Comparison of ENCODE assay signal across 1 cellular context in the genomic region with DNA sequence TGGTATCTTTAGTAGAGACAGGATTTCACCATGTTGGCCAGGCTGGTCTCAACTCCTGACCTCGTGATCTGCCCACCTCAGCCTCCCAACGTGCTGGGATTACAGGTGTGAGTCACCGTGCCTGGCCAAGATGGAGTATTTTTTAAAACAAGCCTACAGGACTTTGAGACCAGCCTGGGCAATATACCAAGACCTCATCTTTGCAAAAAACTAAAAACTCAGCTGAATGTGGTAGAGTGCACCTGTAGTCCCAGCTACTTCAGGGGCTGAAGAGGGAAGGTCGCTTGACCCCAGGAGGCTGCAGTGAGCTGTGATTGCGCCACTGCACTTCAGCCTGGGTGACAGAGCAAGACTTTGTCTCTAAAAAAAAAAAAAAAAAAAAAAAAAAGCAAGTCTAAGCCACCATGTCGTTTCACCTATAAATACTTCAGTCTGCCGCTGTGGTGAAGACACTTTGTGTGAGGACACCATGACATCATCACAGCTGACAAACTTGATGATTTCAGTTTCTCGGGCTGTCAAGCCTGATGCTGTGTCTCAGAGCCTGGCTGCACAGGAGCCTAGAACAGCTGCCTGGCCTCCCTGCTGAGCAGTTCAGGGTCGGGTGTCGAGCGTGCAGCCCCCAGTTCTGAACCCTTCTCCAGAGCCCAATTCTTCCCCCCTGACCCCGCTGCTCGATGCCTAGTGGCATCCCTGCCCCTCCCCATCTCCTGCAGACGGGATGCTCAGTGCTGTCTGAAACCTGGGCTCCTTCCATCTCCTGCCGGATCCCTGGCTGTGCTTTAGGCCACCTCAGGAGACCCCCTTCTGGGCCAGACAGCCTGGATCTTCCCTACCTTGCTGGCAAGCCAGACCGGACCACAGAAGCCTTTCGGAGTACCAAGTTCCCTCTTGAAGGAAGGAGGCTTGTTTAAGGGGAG.
TF ChIP-seq lines count a peak whose summit lies in the region.

No MANE protein-coding gene starts in this region.

TF ChIP-seq in HEK293, 187 proteins besides CTCF, POLR2A, EP300 and RAD21 (continued from another document and continues in another):
- no peak for TF ChIP-seq ZNF664 (tag by site-specific recombination; IDR thresholded peaks at IDR 0.05)
- no peak for TF ChIP-seq ZNF423 (tag by site-specific recombination; IDR thresholded peaks at IDR 0.05)
- TF ChIP-seq, protein P1, sequence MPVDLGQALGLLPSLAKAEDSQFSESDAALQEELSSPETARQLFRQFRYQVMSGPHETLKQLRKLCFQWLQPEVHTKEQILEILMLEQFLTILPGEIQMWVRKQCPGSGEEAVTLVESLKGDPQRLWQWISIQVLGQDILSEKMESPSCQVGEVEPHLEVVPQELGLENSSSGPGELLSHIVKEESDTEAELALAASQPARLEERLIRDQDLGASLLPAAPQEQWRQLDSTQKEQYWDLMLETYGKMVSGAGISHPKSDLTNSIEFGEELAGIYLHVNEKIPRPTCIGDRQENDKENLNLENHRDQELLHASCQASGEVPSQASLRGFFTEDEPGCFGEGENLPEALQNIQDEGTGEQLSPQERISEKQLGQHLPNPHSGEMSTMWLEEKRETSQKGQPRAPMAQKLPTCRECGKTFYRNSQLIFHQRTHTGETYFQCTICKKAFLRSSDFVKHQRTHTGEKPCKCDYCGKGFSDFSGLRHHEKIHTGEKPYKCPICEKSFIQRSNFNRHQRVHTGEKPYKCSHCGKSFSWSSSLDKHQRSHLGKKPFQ (tag by site-specific recombination; IDR thresholded peaks at IDR 0.05): no peak
- TF ChIP-seq ZNF433 (tag by site-specific recombination; IDR thresholded peaks at IDR 0.05; ENCODE audit: low read depth): no peak
- TF ChIP-seq, protein P2, sequence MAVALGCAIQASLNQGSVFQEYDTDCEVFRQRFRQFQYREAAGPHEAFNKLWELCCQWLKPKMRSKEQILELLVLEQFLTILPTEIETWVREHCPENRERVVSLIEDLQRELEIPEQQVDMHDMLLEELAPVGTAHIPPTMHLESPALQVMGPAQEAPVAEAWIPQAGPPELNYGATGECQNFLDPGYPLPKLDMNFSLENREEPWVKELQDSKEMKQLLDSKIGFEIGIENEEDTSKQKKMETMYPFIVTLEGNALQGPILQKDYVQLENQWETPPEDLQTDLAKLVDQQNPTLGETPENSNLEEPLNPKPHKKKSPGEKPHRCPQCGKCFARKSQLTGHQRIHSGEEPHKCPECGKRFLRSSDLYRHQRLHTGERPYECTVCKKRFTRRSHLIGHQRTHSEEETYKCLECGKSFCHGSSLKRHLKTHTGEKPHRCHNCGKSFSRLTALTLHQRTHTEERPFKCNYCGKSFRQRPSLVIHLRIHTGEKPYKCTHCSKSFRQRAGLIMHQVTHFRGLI (tag by site-specific recombination; IDR thresholded peaks at IDR 0.05): no peak
- TF ChIP-seq ZNF777 (tag by site-specific recombination; IDR thresholded peaks at IDR 0.05; ENCODE audit: borderline replicate concordance): no peak
- peak; percentile 53 for TF ChIP-seq OSR2 (tag by site-specific recombination; IDR thresholded peaks at IDR 0.05)
- TF ChIP-seq ZNF23 (tag by site-specific recombination; IDR thresholded peaks at IDR 0.05; ENCODE audit: borderline replicate concordance): no peak
- TF ChIP-seq ZNF529 (tag by site-specific recombination; IDR thresholded peaks at IDR 0.05; ENCODE audit: insufficient replicate concordance): no peak
- TF ChIP-seq, protein P3, sequence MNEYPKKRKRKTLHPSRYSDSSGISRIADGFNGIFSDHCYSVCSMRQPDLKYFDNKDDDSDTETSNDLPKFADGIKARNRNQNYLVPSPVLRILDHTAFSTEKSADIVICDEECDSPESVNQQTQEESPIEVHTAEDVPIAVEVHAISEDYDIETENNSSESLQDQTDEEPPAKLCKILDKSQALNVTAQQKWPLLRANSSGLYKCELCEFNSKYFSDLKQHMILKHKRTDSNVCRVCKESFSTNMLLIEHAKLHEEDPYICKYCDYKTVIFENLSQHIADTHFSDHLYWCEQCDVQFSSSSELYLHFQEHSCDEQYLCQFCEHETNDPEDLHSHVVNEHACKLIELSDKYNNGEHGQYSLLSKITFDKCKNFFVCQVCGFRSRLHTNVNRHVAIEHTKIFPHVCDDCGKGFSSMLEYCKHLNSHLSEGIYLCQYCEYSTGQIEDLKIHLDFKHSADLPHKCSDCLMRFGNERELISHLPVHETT (tag by site-specific recombination; IDR thresholded peaks at IDR 0.05): no peak; the same call in 1 of the 2 replicates
- no peak for TF ChIP-seq ZNF324 (tag by site-specific recombination; IDR thresholded peaks at IDR 0.05)
- TF ChIP-seq ZEB2 (tag by site-specific recombination; IDR thresholded peaks at IDR 0.05): peak; percentile 68; the same call in 1 of the 2 replicates
- TF ChIP-seq ZNF174 (tag by site-specific recombination; IDR thresholded peaks at IDR 0.05): no peak
- TF ChIP-seq, protein P4, sequence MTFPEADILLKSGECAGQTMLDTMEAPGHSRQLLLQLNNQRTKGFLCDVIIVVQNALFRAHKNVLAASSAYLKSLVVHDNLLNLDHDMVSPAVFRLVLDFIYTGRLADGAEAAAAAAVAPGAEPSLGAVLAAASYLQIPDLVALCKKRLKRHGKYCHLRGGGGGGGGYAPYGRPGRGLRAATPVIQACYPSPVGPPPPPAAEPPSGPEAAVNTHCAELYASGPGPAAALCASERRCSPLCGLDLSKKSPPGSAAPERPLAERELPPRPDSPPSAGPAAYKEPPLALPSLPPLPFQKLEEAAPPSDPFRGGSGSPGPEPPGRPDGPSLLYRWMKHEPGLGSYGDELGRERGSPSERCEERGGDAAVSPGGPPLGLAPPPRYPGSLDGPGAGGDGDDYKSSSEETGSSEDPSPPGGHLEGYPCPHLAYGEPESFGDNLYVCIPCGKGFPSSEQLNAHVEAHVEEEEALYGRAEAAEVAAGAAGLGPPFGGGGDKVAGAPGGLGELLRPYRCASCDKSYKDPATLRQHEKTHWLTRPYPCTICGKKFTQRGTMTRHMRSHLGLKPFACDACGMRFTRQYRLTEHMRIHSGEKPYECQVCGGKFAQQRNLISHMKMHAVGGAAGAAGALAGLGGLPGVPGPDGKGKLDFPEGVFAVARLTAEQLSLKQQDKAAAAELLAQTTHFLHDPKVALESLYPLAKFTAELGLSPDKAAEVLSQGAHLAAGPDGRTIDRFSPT (tag by site-specific recombination; IDR thresholded peaks at IDR 0.05): no peak
- no peak for TF ChIP-seq ZNF654 (tag by site-specific recombination; IDR thresholded peaks at IDR 0.05; ENCODE audit: low read depth)
- TF ChIP-seq GFI1B (tag by site-specific recombination; IDR thresholded peaks at IDR 0.05): no peak
- TF ChIP-seq ZNF473 (tag by site-specific recombination; IDR thresholded peaks at IDR 0.05): no peak
- TF ChIP-seq MZF1 (tag by site-specific recombination; IDR thresholded peaks at IDR 0.05; ENCODE audit: borderline replicate concordance): no peak
- TF ChIP-seq ZNF350 (tag by site-specific recombination; IDR thresholded peaks at IDR 0.05): no peak
- no peak for TF ChIP-seq GLI4 (tag by site-specific recombination; IDR thresholded peaks at IDR 0.05)
- no peak for TF ChIP-seq ZNF658 (tag by site-specific recombination; IDR thresholded peaks at IDR 0.05)
- TF ChIP-seq SALL2 (tag by site-specific recombination; IDR thresholded peaks at IDR 0.05; ENCODE audit: borderline replicate concordance): no peak
- no peak for TF ChIP-seq ZNF610 (tag by site-specific recombination; IDR thresholded peaks at IDR 0.05; ENCODE audit: borderline replicate concordance)
- peak; percentile 95 for TF ChIP-seq ZNF629 (tag by site-specific recombination; IDR thresholded peaks at IDR 0.05)
- TF ChIP-seq, protein P5, sequence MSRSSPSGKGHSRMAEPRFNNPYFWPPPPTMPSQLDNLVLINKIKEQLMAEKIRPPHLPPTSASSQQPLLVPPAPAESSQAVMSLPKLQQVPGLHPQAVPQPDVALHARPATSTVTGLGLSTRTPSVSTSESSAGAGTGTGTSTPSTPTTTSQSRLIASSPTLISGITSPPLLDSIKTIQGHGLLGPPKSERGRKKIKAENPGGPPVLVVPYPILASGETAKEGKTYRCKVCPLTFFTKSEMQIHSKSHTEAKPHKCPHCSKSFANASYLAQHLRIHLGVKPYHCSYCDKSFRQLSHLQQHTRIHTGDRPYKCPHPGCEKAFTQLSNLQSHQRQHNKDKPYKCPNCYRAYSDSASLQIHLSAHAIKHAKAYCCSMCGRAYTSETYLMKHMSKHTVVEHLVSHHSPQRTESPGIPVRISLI (tag by site-specific recombination; IDR thresholded peaks at IDR 0.05): peak; percentile 96
- no peak for TF ChIP-seq ZNF335 (tag by site-specific recombination; conservative IDR thresholded peaks at IDR 0.05)
- TF ChIP-seq YY1 (tag by site-specific recombination; IDR thresholded peaks at IDR 0.05): no peak
- TF ChIP-seq, protein P6, sequence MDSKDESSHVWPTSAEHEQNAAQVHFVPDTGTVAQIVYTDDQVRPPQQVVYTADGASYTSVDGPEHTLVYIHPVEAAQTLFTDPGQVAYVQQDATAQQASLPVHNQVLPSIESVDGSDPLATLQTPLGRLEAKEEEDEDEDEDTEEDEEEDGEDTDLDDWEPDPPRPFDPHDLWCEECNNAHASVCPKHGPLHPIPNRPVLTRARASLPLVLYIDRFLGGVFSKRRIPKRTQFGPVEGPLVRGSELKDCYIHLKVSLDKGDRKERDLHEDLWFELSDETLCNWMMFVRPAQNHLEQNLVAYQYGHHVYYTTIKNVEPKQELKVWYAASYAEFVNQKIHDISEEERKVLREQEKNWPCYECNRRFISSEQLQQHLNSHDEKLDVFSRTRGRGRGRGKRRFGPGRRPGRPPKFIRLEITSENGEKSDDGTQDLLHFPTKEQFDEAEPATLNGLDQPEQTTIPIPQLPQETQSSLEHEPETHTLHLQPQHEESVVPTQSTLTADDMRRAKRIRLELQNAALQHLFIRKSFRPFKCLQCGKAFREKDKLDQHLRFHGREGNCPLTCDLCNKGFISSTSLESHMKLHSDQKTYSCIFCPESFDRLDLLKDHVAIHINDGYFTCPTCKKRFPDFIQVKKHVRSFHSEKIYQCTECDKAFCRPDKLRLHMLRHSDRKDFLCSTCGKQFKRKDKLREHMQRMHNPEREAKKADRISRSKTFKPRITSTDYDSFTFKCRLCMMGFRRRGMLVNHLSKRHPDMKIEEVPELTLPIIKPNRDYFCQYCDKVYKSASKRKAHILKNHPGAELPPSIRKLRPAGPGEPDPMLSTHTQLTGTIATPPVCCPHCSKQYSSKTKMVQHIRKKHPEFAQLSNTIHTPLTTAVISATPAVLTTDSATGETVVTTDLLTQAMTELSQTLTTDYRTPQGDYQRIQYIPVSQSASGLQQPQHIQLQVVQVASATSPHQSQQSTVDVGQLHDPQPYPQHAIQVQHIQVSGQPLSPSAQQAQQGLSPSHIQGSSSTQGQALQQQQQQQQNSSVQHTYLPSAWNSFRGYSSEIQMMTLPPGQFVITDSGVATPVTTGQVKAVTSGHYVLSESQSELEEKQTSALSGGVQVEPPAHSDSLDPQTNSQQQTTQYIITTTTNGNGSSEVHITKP (tag by site-specific recombination; IDR thresholded peaks at IDR 0.05): no peak
- TF ChIP-seq, protein P7, sequence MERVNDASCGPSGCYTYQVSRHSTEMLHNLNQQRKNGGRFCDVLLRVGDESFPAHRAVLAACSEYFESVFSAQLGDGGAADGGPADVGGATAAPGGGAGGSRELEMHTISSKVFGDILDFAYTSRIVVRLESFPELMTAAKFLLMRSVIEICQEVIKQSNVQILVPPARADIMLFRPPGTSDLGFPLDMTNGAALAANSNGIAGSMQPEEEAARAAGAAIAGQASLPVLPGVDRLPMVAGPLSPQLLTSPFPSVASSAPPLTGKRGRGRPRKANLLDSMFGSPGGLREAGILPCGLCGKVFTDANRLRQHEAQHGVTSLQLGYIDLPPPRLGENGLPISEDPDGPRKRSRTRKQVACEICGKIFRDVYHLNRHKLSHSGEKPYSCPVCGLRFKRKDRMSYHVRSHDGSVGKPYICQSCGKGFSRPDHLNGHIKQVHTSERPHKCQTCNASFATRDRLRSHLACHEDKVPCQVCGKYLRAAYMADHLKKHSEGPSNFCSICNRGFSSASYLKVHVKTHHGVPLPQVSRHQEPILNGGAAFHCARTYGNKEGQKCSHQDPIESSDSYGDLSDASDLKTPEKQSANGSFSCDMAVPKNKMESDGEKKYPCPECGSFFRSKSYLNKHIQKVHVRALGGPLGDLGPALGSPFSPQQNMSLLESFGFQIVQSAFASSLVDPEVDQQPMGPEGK (tag by site-specific recombination; IDR thresholded peaks at IDR 0.05): peak; percentile 47
- no peak for TF ChIP-seq ZNF48 (tag by site-specific recombination; IDR thresholded peaks at IDR 0.05)
- peak; percentile 65; the same call in 1 of the 2 replicates for TF ChIP-seq ZNF600 (tag by site-specific recombination; IDR thresholded peaks at IDR 0.05)
- no peak for TF ChIP-seq EGR2 (tag by site-specific recombination; IDR thresholded peaks at IDR 0.05; ENCODE audit: low read depth)
- no peak for TF ChIP-seq MEIS1 (CRISPR knock-in tag; IDR thresholded peaks at IDR 0.05; ENCODE audit: borderline replicate concordance)
- TF ChIP-seq ZNF416 (tag by site-specific recombination; IDR thresholded peaks at IDR 0.05): no peak
- TF ChIP-seq ZSCAN30 (tag by site-specific recombination; IDR thresholded peaks at IDR 0.05): no peak
- TF ChIP-seq ZNF121 (tag by site-specific recombination; IDR thresholded peaks at IDR 0.05): no peak
- no peak for TF ChIP-seq ZNF626 (tag by site-specific recombination; IDR thresholded peaks at IDR 0.05)
- TF ChIP-seq, protein P8, sequence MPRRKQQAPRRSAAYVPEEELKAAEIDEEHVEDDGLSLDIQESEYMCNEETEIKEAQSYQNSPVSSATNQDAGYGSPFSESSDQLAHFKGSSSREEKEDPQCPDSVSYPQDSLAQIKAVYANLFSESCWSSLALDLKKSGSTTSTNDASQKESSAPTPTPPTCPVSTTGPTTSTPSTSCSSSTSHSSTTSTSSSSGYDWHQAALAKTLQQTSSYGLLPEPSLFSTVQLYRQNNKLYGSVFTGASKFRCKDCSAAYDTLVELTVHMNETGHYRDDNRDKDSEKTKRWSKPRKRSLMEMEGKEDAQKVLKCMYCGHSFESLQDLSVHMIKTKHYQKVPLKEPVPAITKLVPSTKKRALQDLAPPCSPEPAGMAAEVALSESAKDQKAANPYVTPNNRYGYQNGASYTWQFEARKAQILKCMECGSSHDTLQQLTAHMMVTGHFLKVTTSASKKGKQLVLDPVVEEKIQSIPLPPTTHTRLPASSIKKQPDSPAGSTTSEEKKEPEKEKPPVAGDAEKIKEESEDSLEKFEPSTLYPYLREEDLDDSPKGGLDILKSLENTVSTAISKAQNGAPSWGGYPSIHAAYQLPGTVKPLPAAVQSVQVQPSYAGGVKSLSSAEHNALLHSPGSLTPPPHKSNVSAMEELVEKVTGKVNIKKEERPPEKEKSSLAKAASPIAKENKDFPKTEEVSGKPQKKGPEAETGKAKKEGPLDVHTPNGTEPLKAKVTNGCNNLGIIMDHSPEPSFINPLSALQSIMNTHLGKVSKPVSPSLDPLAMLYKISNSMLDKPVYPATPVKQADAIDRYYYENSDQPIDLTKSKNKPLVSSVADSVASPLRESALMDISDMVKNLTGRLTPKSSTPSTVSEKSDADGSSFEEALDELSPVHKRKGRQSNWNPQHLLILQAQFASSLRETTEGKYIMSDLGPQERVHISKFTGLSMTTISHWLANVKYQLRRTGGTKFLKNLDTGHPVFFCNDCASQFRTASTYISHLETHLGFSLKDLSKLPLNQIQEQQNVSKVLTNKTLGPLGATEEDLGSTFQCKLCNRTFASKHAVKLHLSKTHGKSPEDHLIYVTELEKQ (tag by site-specific recombination; IDR thresholded peaks at IDR 0.05; ENCODE audit: borderline replicate concordance): no peak
